Comparison of ENCODE assay signal across 12 cellular contexts in genomic region chr3:146152841-146153240, GRCh38. TPM values are rescaled to one million over a fixed set of nuclear protein-coding genes. Genes with fewer than 3 reads are reported as not detected.
DNase-seq lines count a peak whose midpoint lies in the region; ATAC-seq and TF ChIP-seq lines count a peak whose summit lies in the region.
"Had no signal": no experiment of that assay in that cellular context is flagged by ENCODE, and none has a peak within 500 bp of the region (broad histone marks: within the 10 kb centered on the region; RNA-seq: fewer than 3 reads in every experiment).

No MANE protein-coding gene starts in this region.

- H4K20me1 ChIP-seq in MM.1S (ENCODE audit: insufficient read depth, low read length): no peaks in the 10 kb centered on the region

- intact Hi-C loops in gastrocnemius medialis (cut with DNase I; ENCODE audit: low total_unique reads): no loop called here

- H3F3A ChIP-seq in MM.1S (ENCODE audit: insufficient read depth, low read length): peaks cover 3% of the 10 kb centered on the region; the same call in 1 of the 2 replicates

- H3K27ac Mint-ChIP-seq in brain: peak overlapping the region in 4 of 5 experiments; percentile 21 to 82 (median 35)
- no peak overlapping the region for H3K27ac Mint-ChIP-seq in stimulated activated effector memory CD8-positive, alpha-beta T cell treated with anti-CD3 and anti-CD28 coated beads, Interleukin-12 subunit alpha, Interleukin-12 subunit beta, amount 100 ng/mL, for 72 hours
- H3K27ac Mint-ChIP-seq: stimulated activated naive CD8-positive, alpha-beta T cell treated with anti-CD3 and anti-CD28 coated beads, Interleukin-15, Interleukin-2, amounts not matched to agents 100 ng/mL and 50 ng/mL, for 24 hours had no signal

- H3K9ac ChIP-seq in rectal smooth muscle tissue (ENCODE audit: low read length) (no peak overlapping the region), MM.1S (ENCODE audit: low read length) (no peak overlapping the region)

- in situ Hi-C loops in Caki2 (cut with HindIII; ENCODE audit: low pct_unique_long_range_greater_than_20kb, low sequenced_read_pairs): no loop called here
- in situ Hi-C loops in gastrocnemius medialis (cut with MboI; ENCODE audit: low sequenced_read_pairs in 4 of 4): no loop called here

- peaks cover 16% of the 10 kb centered on the region for H3K36me3 Mint-ChIP-seq in brain
- H3K36me3 Mint-ChIP-seq in stimulated activated effector memory CD8-positive, alpha-beta T cell treated with anti-CD3 and anti-CD28 coated beads, Interleukin-12 subunit alpha, Interleukin-12 subunit beta, amount 100 ng/mL, for 72 hours: no peaks in the 10 kb centered on the region

- ATAC-seq in gastrocnemius medialis: no peak
- ATAC-seq in stimulated activated effector memory CD8-positive, alpha-beta T cell treated with anti-CD3 and anti-CD28 coated beads, Interleukin-12 subunit alpha, Interleukin-12 subunit beta, amount 100 ng/mL, for 72 hours: no peak

- H3K27me3 ChIP-seq in rectal smooth muscle tissue (ENCODE audit: control insufficient read depth, insufficient read depth, low read length) (no peaks in the 10 kb centered on the region), gastrocnemius medialis (no peaks in the 10 kb centered on the region), MM.1S (replicated peaks; ENCODE audit: insufficient read depth, low read length) (no peaks in the 10 kb centered on the region)

- H3K36me3 ChIP-seq in rectal smooth muscle tissue (ENCODE audit: control insufficient read depth, insufficient read depth, low read length) (no peaks in the 10 kb centered on the region), gastrocnemius medialis (no peaks in the 10 kb centered on the region), MM.1S (replicated peaks; ENCODE audit: insufficient read depth, low read length) (no peaks in the 10 kb centered on the region)

- H3K9me3 ChIP-seq in gastrocnemius medialis: no peaks in the 10 kb centered on the region
- no peaks in the 10 kb centered on the region for H3K9me3 ChIP-seq in MM.1S (replicated peaks; ENCODE audit: insufficient read depth, low read length)

- H2AFZ ChIP-seq in MM.1S (ENCODE audit: low read length): no peak overlapping the region

- peak overlapping the region; percentile 6 for H3K4me3 ChIP-seq in rectal smooth muscle tissue (ENCODE audit: low read length)
- no peak overlapping the region for H3K4me3 ChIP-seq in gastrocnemius medialis
- no peak overlapping the region for H3K4me3 ChIP-seq in MM.1S (ENCODE audit: low read length)

- peaks cover 83% of the 10 kb centered on the region for H3K4me1 Mint-ChIP-seq in brain
- no peaks in the 10 kb centered on the region for H3K4me1 Mint-ChIP-seq in stimulated activated effector memory CD8-positive, alpha-beta T cell treated with anti-CD3 and anti-CD28 coated beads, Interleukin-12 subunit alpha, Interleukin-12 subunit beta, amount 100 ng/mL, for 72 hours

- peak overlapping the region in 1 of 5 experiments; percentile 72 for H3K4me3 Mint-ChIP-seq in brain
- no peak overlapping the region for H3K4me3 Mint-ChIP-seq in stimulated activated effector memory CD8-positive, alpha-beta T cell treated with anti-CD3 and anti-CD28 coated beads, Interleukin-12 subunit alpha, Interleukin-12 subunit beta, amount 100 ng/mL, for 72 hours
- H3K4me3 Mint-ChIP-seq: stimulated activated naive CD8-positive, alpha-beta T cell treated with anti-CD3 and anti-CD28 coated beads, Interleukin-15, Interleukin-2, amounts not matched to agents 100 ng/mL and 50 ng/mL, for 24 hours had no signal

- no peak overlapping the region for H3K4me2 ChIP-seq in MM.1S (ENCODE audit: low read depth, low read length)

- H3K4me1 ChIP-seq in rectal smooth muscle tissue (ENCODE audit: control insufficient read depth, insufficient read depth, low read length) (peaks cover 26% of the 10 kb centered on the region), gastrocnemius medialis (peaks cover 12 to 21% of the 10 kb centered on the region in 2 donors), MM.1S (ENCODE audit: low read length) (peaks cover 11% of the 10 kb centered on the region)

- DNase-seq in Caki2 (ENCODE audit: low read depth) (peak; percentile 89), islet precursor cell (peak; percentile 61), iPS-NIHi11 (ENCODE audit: low spot score) (no peak), gastrocnemius medialis (no peak), MM.1S (no peak)
- DNase-seq in stimulated activated effector memory CD8-positive, alpha-beta T cell treated with anti-CD3 and anti-CD28 coated beads, Interleukin-12 subunit alpha, Interleukin-12 subunit beta, amount 100 ng/mL, for 72 hours (ENCODE audit: low spot score in 2 of 2): no peak
- DNase-seq: activated CD4-positive, alpha-beta T cell treated with anti-CD3 and anti-CD28 coated beads for 4 hours; NCI-H1694 treated with DMSO at 0.1 percent for 48 hours; NCI-H524 treated with DMSO at 0.1 percent for 48 hours had no signal

- H3K27me3 Mint-ChIP-seq in brain: peaks cover 3% of the 10 kb centered on the region

- H3K79me2 ChIP-seq in MM.1S (ENCODE audit: low read length): peaks cover 34% of the 10 kb centered on the region

- TF ChIP-seq POLR2A in gastrocnemius medialis (IDR thresholded peaks at IDR 0.05): no peak

- TF ChIP-seq CTCF in brain (conservative IDR thresholded peaks at IDR 0.05) (no peak), gastrocnemius medialis (IDR thresholded peaks at IDR 0.05 in 4 of 5, conservative IDR thresholded peaks at IDR 0.05 in 1 of 5) (no peak), MM.1S (IDR thresholded peaks at IDR 0.05; ENCODE audit: low read length) (no peak)

- H3K27ac ChIP-seq in rectal smooth muscle tissue (ENCODE audit: low read depth, low read length) (peak overlapping the region; percentile 67), gastrocnemius medialis (no peak overlapping the region), MM.1S (ENCODE audit: low read length) (no peak overlapping the region)

- no peaks in the 10 kb centered on the region for H3K9me2 ChIP-seq in MM.1S (replicated peaks; ENCODE audit: insufficient read depth, low read length)

- peaks cover 0 to 4% (median 0%) of the 10 kb centered on the region in 5 experiments for H3K9me3 Mint-ChIP-seq in brain
- H3K9me3 Mint-ChIP-seq in stimulated activated effector memory CD8-positive, alpha-beta T cell treated with anti-CD3 and anti-CD28 coated beads, Interleukin-12 subunit alpha, Interleukin-12 subunit beta, amount 100 ng/mL, for 72 hours: no peaks in the 10 kb centered on the region
- H3K9me3 Mint-ChIP-seq: stimulated activated naive CD8-positive, alpha-beta T cell treated with anti-CD3 and anti-CD28 coated beads, Interleukin-15, Interleukin-2, amounts not matched to agents 100 ng/mL and 50 ng/mL, for 24 hours had no signal

RNA-seq across cellular contexts. Expression of gene PLOD2, which starts 8.1 kb away (rescaled TPM):
- 119 and 120 TPM in 2 replicates for total RNA-seq in Caki2 (2014; rRNA removed; shearing (Covaris generic); ENCODE audit: low replicate concordance)
- 1.7 TPM for polyA plus RNA-seq in brain (ENCODE audit: insufficient read depth, low read depth, low replicate concordance)
- 1 to 10 TPM; 2.0 to 6.5 (median 4.1) TPM for total RNA-seq in gastrocnemius medialis

Comparison
In these comparisons a context has a peak if more than half of its experiments do, and no peak if none do; other contexts are left out.
1. DNase-seq: peak in Caki2 (single experiment) and islet precursor cell (single experiment); none in iPS-NIHi11 (single experiment), gastrocnemius medialis (0 of 2), stimulated activated effector memory CD8-positive, alpha-beta T cell treated with anti-CD3 and anti-CD28 coated beads, Interleukin-12 subunit alpha, Interleukin-12 subunit beta, amount 100 ng/mL, for 72 hours (0 of 2) and MM.1S (single experiment).
2. RNA of gene PLOD2, which starts 8.1 kb away (total RNA-seq): 119 to 120 TPM in Caki2; 2.0 to 6.5 TPM in gastrocnemius medialis; every median in the first group is over 10 times any median in the second.